9 cellular contexts compared by ENCODE assay signal in genomic region chr13:25318931-25319330, GRCh38. TPM values are rescaled to one million over a fixed set of nuclear protein-coding genes. Genes with fewer than 3 reads are reported as not detected.
DNase-seq lines count a peak whose midpoint lies in the region; FAIRE-seq and TF ChIP-seq lines count a peak whose summit lies in the region.
"Not testable (repeated sequence)": the region's sequence is repeated elsewhere in the genome, so short reads cannot be mapped to it uniquely, and the experiment has no call there.
"Had no signal": no experiment of that assay in that cellular context is flagged by ENCODE, and none has a peak within 500 bp of the region (broad histone marks: within the 10 kb centered on the region; RNA-seq: fewer than 3 reads in every experiment).

No MANE protein-coding gene starts in this region.

- not testable (repeated sequence) for H3K27ac ChIP-seq in RWPE1

- TF ChIP-seq CTCF in RWPE1 (conservative IDR thresholded peaks at IDR 0.05; ENCODE audit: low read depth); fibroblast of pulmonary artery (IDR thresholded peaks at IDR 0.05; ENCODE audit: low read length, missing control alignments): not testable (repeated sequence)

- POLR2A ChIA-PET in RWPE1 (lab: Yijun Ruan, JAX; ENCODE audit: low non-redundant PET): not testable (repeated sequence)

- CTCF ChIA-PET in RWPE1 (lab: Yijun Ruan, JAX): not testable (repeated sequence)

- FAIRE-seq in colon (lab: Jason Lieb, UNC): peak; percentile 41

- not testable (repeated sequence) for H3K4me3 ChIP-seq in fibroblast of pulmonary artery (replicated peaks; ENCODE audit: low read depth, low read length)

- DNase-seq in DMS53 (lab: John Stamatoyannopoulos, UW): peak; percentile 35
- peak; percentile 61 for DNase-seq in LHCN-M2 (ENCODE audit: low read depth)
- peak; percentile 20 for DNase-seq in RWPE1 (ENCODE audit: low spot score)
- peak; percentile 91 for DNase-seq in amniotic epithelial cell (ENCODE audit: low read depth)
- DNase-seq in fibroblast of pulmonary artery (ENCODE audit: low read depth): peak; percentile 78
- peak; percentile 32 for DNase-seq in kidney tubule cell (ENCODE audit: low spot score)

RNA-seq across cellular contexts. Expression of gene NUP58, which starts 17.5 kb away (rescaled TPM):
- 90.0 and 91.1 TPM in 2 replicates for total RNA-seq in LHCN-M2 (2014; rRNA removed)
- polyA plus RNA-seq in LHCN-M2 (2012): 12.8 TPM

RNA-seq across cellular contexts. Expression of gene MTMR6, which starts 31.6 kb away (rescaled TPM):
- 34.0 and 34.8 TPM in 2 replicates for total RNA-seq in LHCN-M2 (2014; rRNA removed)
- 6.5 TPM for polyA plus RNA-seq in LHCN-M2 (2012)

RNA-seq across cellular contexts. Expression of gene ATP8A2, which starts 52.8 kb away (rescaled TPM):
- total RNA-seq in LHCN-M2 (2014; rRNA removed): 1.2 and 1.3 TPM in 2 replicates
- polyA plus RNA-seq in LHCN-M2 (2012): 1.3 TPM
- total RNA-seq: left lobe of liver, OCI-LY7 had no signal

Comparison
In these comparisons a context has a peak if more than half of its experiments do, and no peak if none do; other contexts are left out.
1. DNase-seq: peak in every context shown above with its lines; median percentile 91 in amniotic epithelial cell; 78 in fibroblast of pulmonary artery; 61 in LHCN-M2; 35 in DMS53; 32 in kidney tubule cell; 20 in RWPE1.